Comparison of ENCODE assay signal across 22 cellular contexts in genomic region chr21:26085100-26085499, GRCh38.
DNase-seq lines count a peak whose midpoint lies in the region; ATAC-seq and TF ChIP-seq lines count a peak whose summit lies in the region.
"Had no signal": no experiment of that assay in that cellular context is flagged by ENCODE, and none has a peak within 500 bp of the region (broad histone marks: within the 10 kb centered on the region; RNA-seq: fewer than 3 reads in every experiment).

No MANE protein-coding gene starts in this region.

- H3K27ac ChIP-seq in GM23338 (ENCODE audit: low read depth), result peak overlapping the region; percentile 70
- H3K27ac ChIP-seq: A549; BLaER1 treated with 17β-estradiol and CSF1 and Interleukin-3, amounts not matched to agents 10 nM and 100 nM had no signal

- H3K27me3 ChIP-seq in GM23338 (ENCODE audit: insufficient read depth) (no peaks in the 10 kb centered on the region), HAP-1 (ENCODE audit: low read depth) (no peaks in the 10 kb centered on the region)
- H3K27me3 ChIP-seq: BE2C; BLaER1 treated with 17β-estradiol and CSF1 and Interleukin-3, amounts not matched to agents 10 nM and 100 nM had no signal

- no peak overlapping the region for H3K4me3 ChIP-seq in GM23338
- no peak overlapping the region for H3K4me3 ChIP-seq in LNCaP clone FGC (ENCODE audit: low read depth, low read length)
- H3K4me3 ChIP-seq in HAP-1, result no peak overlapping the region
- H3K4me3 ChIP-seq: A549; BLaER1 treated with 17β-estradiol and CSF1 and Interleukin-3, amounts not matched to agents 10 nM and 100 nM had no signal

- H4K20me1 ChIP-seq in GM23338 (replicated peaks; ENCODE audit: insufficient read depth), result no peaks in the 10 kb centered on the region

- TF ChIP-seq CTCF in GM23338 (conservative IDR thresholded peaks at IDR 0.05; ENCODE audit: low read depth in 2 of 2) (no peak), LNCaP clone FGC (IDR thresholded peaks at IDR 0.05; ENCODE audit: control insufficient read depth, extremely low read depth, insufficient read depth) (no peak)

- DNase-seq in GM23338 (ENCODE audit: low spot score), result no peak
- peak; percentile 28 for DNase-seq in LNCaP clone FGC (ENCODE audit: low read depth)
- peak; percentile 75 for DNase-seq in fibroblast of peridontal ligament (ENCODE audit: extremely low read depth)
- no peak for DNase-seq in HAP-1 (ENCODE audit: low spot score in 2 of 2)
- no peak for DNase-seq in NCI-H1436 treated with DMSO at 0.1 percent for 48 hours (lab: John Stamatoyannopoulos, UW)
- no peak for DNase-seq in GM19238 (ENCODE audit: insufficient read length, low spot score)
- DNase-seq: 8988T; ACHN; AML-193; BE2C; CD4-positive, alpha-beta T cell; CD8-positive, alpha-beta memory T cell; DMS 273 treated with DMSO at 0.1 percent for 48 hours; DMS79 treated with DMSO at 0.1 percent for 48 hours; GOT3; H7; HFFc6 had no signal

- in situ Hi-C loops in HAP-1 (cut with MboI; ENCODE audit: low sequenced_read_pairs), result no loop called here

- H3K27me3 Mint-ChIP-seq in GM23338 (ENCODE audit: insufficient read depth, low read depth, poor library complexity), result peaks cover 4% of the 10 kb centered on the region
- H3K27me3 Mint-ChIP-seq: CD4-positive, alpha-beta T cell had no signal

- H3K36me3 ChIP-seq in GM23338 (ENCODE audit: insufficient read depth) (0 out of 2 replicates have a peak, but pooled peaks cover 4% of the 10 kb centered on the region), HAP-1 (replicated peaks) (peaks cover 15% of the 10 kb centered on the region)

- no peak for ATAC-seq in GM23338
- no peak for ATAC-seq in GM19395 (IDR thresholded peaks at IDR 0.05; ENCODE audit: unreplicated experiment)
- ATAC-seq: A549, HCT116 had no signal

- peaks cover 75% of the 10 kb centered on the region for H3K79me2 ChIP-seq in GM23338 (replicated peaks; ENCODE audit: insufficient read depth)

- H3K36me3 Mint-ChIP-seq in GM23338 (ENCODE audit: low read depth), result peaks cover 51% of the 10 kb centered on the region

- no peak overlapping the region for H2AFZ ChIP-seq in GM23338

- H3K4me3 Mint-ChIP-seq in GM23338, result no peak overlapping the region
- H3K4me3 Mint-ChIP-seq: CD14-positive monocyte; CD4-positive, alpha-beta T cell; CD8-positive, alpha-beta memory T cell; HFFc6 had no signal

- H3K4me1 Mint-ChIP-seq in GM23338, result peaks cover 64% of the 10 kb centered on the region
- H3K4me1 Mint-ChIP-seq: CD14-positive monocyte had no signal

- no peaks in the 10 kb centered on the region for H3K9me3 Mint-ChIP-seq in GM23338
- H3K9me3 Mint-ChIP-seq: CD4-positive, alpha-beta T cell; HFFc6 had no signal

- H3K4me2 ChIP-seq in GM23338, result no peak overlapping the region
- H3K4me2 ChIP-seq: A549; BLaER1 treated with 17β-estradiol and CSF1 and Interleukin-3, amounts not matched to agents 10 nM and 100 nM had no signal

- H3K9me3 ChIP-seq in HAP-1, result no peaks in the 10 kb centered on the region
- H3K9me3 ChIP-seq: A549, BE2C had no signal

- H3K9me2 ChIP-seq in GM23338 (ENCODE audit: insufficient read depth), result 0 out of 2 replicates have a peak, but pooled peaks cover 5% of the 10 kb centered on the region

- no peak overlapping the region for H3K27ac Mint-ChIP-seq in GM23338
- H3K27ac Mint-ChIP-seq: CD14-positive monocyte; CD4-positive, alpha-beta T cell; CD8-positive, alpha-beta memory T cell; HFFc6 had no signal

- peaks cover 5% of the 10 kb centered on the region; the same call in 1 of the 2 replicates for H3F3A ChIP-seq in GM23338 (replicated peaks; ENCODE audit: low read depth)

- H3K4me1 ChIP-seq in GM23338 (ENCODE audit: insufficient read depth) (peaks cover 31% of the 10 kb centered on the region), HAP-1 (no peaks in the 10 kb centered on the region)
- H3K4me1 ChIP-seq: A549; BLaER1 treated with 17β-estradiol and CSF1 and Interleukin-3, amounts not matched to agents 10 nM and 100 nM had no signal

TF ChIP-seq in GM23338, 12 proteins besides CTCF, POLR2A, EP300 and RAD21 (continues in another document):
- TF ChIP-seq ZNF114 (CRISPR knock-in tag; IDR thresholded peaks at IDR 0.05) (no peak), STAT1 (IDR thresholded peaks at IDR 0.05; ENCODE audit: unreplicated experiment) (no peak), POLR2AphosphoS5 (IDR thresholded peaks at IDR 0.05; ENCODE audit: low read depth) (no peak), ETS1 (IDR thresholded peaks at IDR 0.05) (no peak), JUNB (IDR thresholded peaks at IDR 0.05; ENCODE audit: unreplicated experiment) (no peak), NANOG (IDR thresholded peaks at IDR 0.05; ENCODE audit: borderline replicate concordance) (no peak), REST (IDR thresholded peaks at IDR 0.05; ENCODE audit: unreplicated experiment) (no peak), ZNF331 (CRISPR knock-in tag; IDR thresholded peaks at IDR 0.05; ENCODE audit: low read depth) (no peak), CREB1 (CRISPR knock-in tag; IDR thresholded peaks at IDR 0.05; ENCODE audit: low read depth) (no peak), EZH2phosphoT487 (IDR thresholded peaks at IDR 0.05; ENCODE audit: unreplicated experiment) (no peak)

Comparison
In these comparisons a context has a peak if more than half of its experiments do, and no peak if none do; other contexts are left out.
1. DNase-seq: peak in LNCaP clone FGC (single experiment) and fibroblast of peridontal ligament (single experiment); none in GM23338 (single experiment), HAP-1 (0 of 2), NCI-H1436 treated with DMSO at 0.1 percent for 48 hours (single experiment) and GM19238 (single experiment).